In genomic region chr3:117562000-117562399, GRCh38 we compare ENCODE assay signal across 20 cellular contexts.
"Had no signal": no experiment of that assay in that cellular context is flagged by ENCODE, and none has a peak within 500 bp of the region (broad histone marks: within the 10 kb centered on the region; RNA-seq: fewer than 3 reads in every experiment).

No MANE protein-coding gene starts in this region.

- H3K4me1 ChIP-seq: esophagus squamous epithelium, heart right ventricle, tibial artery had no signal

- H3K4me1 Mint-ChIP-seq: activated B cell treated with CpG ODN at 0.5 μM for 24 hours had no signal

- H3K27me3 Mint-ChIP-seq: activated B cell treated with CpG ODN at 0.5 μM for 24 hours; activated CD4-positive, alpha-beta memory T cell treated with anti-CD3 and anti-CD28 coated beads for 36 hours; effector memory CD8-positive, alpha-beta T cell had no signal

- H3K4me3 ChIP-seq: esophagus squamous epithelium, heart right ventricle, tibial artery had no signal

- H3K27me3 ChIP-seq: esophagus squamous epithelium, heart right ventricle, tibial artery had no signal

- H3K27ac Mint-ChIP-seq: activated B cell treated with CpG ODN at 0.5 μM for 24 hours; activated CD4-positive, alpha-beta memory T cell treated with anti-CD3 and anti-CD28 coated beads for 36 hours; activated naive CD4-positive, alpha-beta T cell treated with anti-CD3 and anti-CD28 coated beads, Interleukin-2, amount 50 U/mL, for 72 hours; activated T-helper 1 cell treated with anti-CD3 and anti-CD28 coated beads, Interleukin-12 subunit alpha, Interleukin-12 subunit beta, Interleukin-2, Interleukin-4 antibody, amounts not matched to agents 30 ng/mL and 10 ng/mL and 1 ng/mL, durations not matched to agents 14 hours and 24 hours and 36 hours; effector memory CD8-positive, alpha-beta T cell had no signal

- H3K4me3 Mint-ChIP-seq: activated B cell treated with CpG ODN at 0.5 μM for 24 hours; activated CD4-positive, alpha-beta memory T cell treated with anti-CD3 and anti-CD28 coated beads for 36 hours; activated T-helper 1 cell treated with anti-CD3 and anti-CD28 coated beads, Interleukin-12 subunit alpha, Interleukin-12 subunit beta, Interleukin-2, Interleukin-4 antibody, amounts not matched to agents 30 ng/mL and 10 ng/mL and 1 ng/mL, durations not matched to agents 14 hours and 24 hours and 36 hours; effector memory CD8-positive, alpha-beta T cell had no signal

- DNase-seq: activated B cell treated with CpG ODN at 0.5 μM for 24 hours; activated CD4-positive, alpha-beta memory T cell treated with anti-CD3 and anti-CD28 coated beads for 36 hours; activated CD4-positive, alpha-beta T cell treated with anti-CD3 and anti-CD28 coated beads for 4 hours; activated gamma-delta T cell treated with Interleukin-2 at 50 U/mL for 16 hours; activated T-cell treated with anti-CD3 and anti-CD28 coated beads for 4 hours; amniotic stem cell; dermis blood vessel endothelial cell; effector memory CD8-positive, alpha-beta T cell; esophagus squamous epithelium; heart right ventricle; kidney glomerular epithelial cell; left ventricle myocardium superior; occipital lobe; stimulated activated CD4-positive, alpha-beta T cell treated with anti-CD3 and anti-CD28 coated beads, Interleukin-12 subunit alpha, Interleukin-12 subunit beta, amount 100 ng/mL, for 4 hours; stimulated activated CD4-positive, alpha-beta T cell treated with anti-CD3 and anti-CD28 coated beads, Interleukin-1b, Interleukin-23, amount 100 ng/mL, for 48 hours; stimulated activated CD8-positive, alpha-beta memory T cell treated with anti-CD3 and anti-CD28 coated beads, Interleukin-4, amount 100 ng/mL, for 48 hours; stimulated activated naive CD4-positive, alpha-beta T cell; tibial artery had no signal

- H3K36me3 Mint-ChIP-seq: activated CD4-positive, alpha-beta memory T cell treated with anti-CD3 and anti-CD28 coated beads for 36 hours; activated naive CD4-positive, alpha-beta T cell treated with anti-CD3 and anti-CD28 coated beads, Interleukin-2, amount 50 U/mL, for 72 hours had no signal

- ATAC-seq: activated naive CD4-positive, alpha-beta T cell treated with anti-CD3 and anti-CD28 coated beads, Interleukin-2, amount 50 U/mL, for 72 hours; effector memory CD8-positive, alpha-beta T cell; heart right ventricle; left ventricle myocardium superior had no signal

- H3K27ac ChIP-seq: esophagus squamous epithelium, heart right ventricle, tibial artery had no signal

- H3K9me3 ChIP-seq: esophagus squamous epithelium, heart right ventricle, tibial artery had no signal

- H3K36me3 ChIP-seq: esophagus squamous epithelium, heart right ventricle, tibial artery had no signal
